In genomic region chr1:37031419-37031818, GRCh38 we compare ENCODE assay signal across 26 cellular contexts. TPM values are rescaled to one million over a fixed set of nuclear protein-coding genes. Genes with fewer than 3 reads are reported as not detected.
"Had no signal": no experiment of that assay in that cellular context is flagged by ENCODE, and none has a peak within 500 bp of the region (broad histone marks: within the 10 kb centered on the region; RNA-seq: fewer than 3 reads in every experiment).

No MANE protein-coding gene starts in this region.

- DNase-seq: activated CD4-positive, alpha-beta T cell treated with anti-CD3 and anti-CD28 coated beads for 4 hours; activated CD8-positive, alpha-beta memory T cell treated with anti-CD3 and anti-CD28 coated beads, Interleukin-2, amount 50 U/mL, for 4 hours; activated CD8-positive, alpha-beta T cell treated with anti-CD3 and anti-CD28 coated beads for 36 hours; activated gamma-delta T cell treated with Interleukin-2 at 50 U/mL for 16 hours; activated naive CD4-positive, alpha-beta T cell treated with anti-CD3 and anti-CD28 coated beads, Interleukin-2, amount 10 ng/mL, durations not matched to agents 7 days and 5 days; activated naive CD8-positive, alpha-beta T cell treated with anti-CD3 and anti-CD28 coated beads for 36 hours; activated T-cell treated with anti-CD3 and anti-CD28 coated beads, Interleukin-2, amount 50 U/mL, for 72 hours; cerebellar nuclear complex; Karpas-422; MM.1S; NCI-H1105 treated with DMSO at 0.1 percent for 48 hours; NCI-H1436 treated with DMSO at 0.1 percent for 48 hours; NCI-H187; NCI-H2081; NCI-H2171; NCI-H345; NCI-H510A; NK-92 treated with Interleukin-12 subunit alpha and Interleukin-12 subunit beta, amount 100 ng/mL, for 24 hours; PC-3; SHP77 treated with DMSO at 0.1 percent for 48 hours; T-helper 17 cell; T-helper 9 cell had no signal

- H3K27ac Mint-ChIP-seq: activated CD8-positive, alpha-beta T cell treated with anti-CD3 and anti-CD28 coated beads for 36 hours; activated naive CD4-positive, alpha-beta T cell treated with anti-CD3 and anti-CD28 coated beads, Interleukin-2, amount 10 ng/mL, durations not matched to agents 7 days and 5 days; activated naive CD8-positive, alpha-beta T cell treated with anti-CD3 and anti-CD28 coated beads for 36 hours; activated T-cell treated with anti-CD3 and anti-CD28 coated beads, Interleukin-2, amount 50 U/mL, for 72 hours; activated T-helper 2 cell treated with anti-CD3 and anti-CD28 coated beads, Interferon-gamma antibody, Interleukin-2, Interleukin-4, amounts not matched to agents 10 μg/mL and 5 μg/mL and 100 μg/mL, durations not matched to agents 14 hours and 24 hours and 36 hours; T-helper 17 cell had no signal

- H3K27ac ChIP-seq: VCaP had no signal

- H3K36me3 Mint-ChIP-seq: activated naive CD4-positive, alpha-beta T cell treated with anti-CD3 and anti-CD28 coated beads, Interleukin-2, amount 10 ng/mL, durations not matched to agents 7 days and 5 days; activated naive CD8-positive, alpha-beta T cell treated with anti-CD3 and anti-CD28 coated beads for 36 hours had no signal

- H3K9me3 Mint-ChIP-seq: activated CD8-positive, alpha-beta T cell treated with anti-CD3 and anti-CD28 coated beads for 36 hours; activated naive CD4-positive, alpha-beta T cell treated with anti-CD3 and anti-CD28 coated beads, Interleukin-2, amount 10 ng/mL, durations not matched to agents 7 days and 5 days; activated naive CD8-positive, alpha-beta T cell treated with anti-CD3 and anti-CD28 coated beads for 36 hours; activated T-cell treated with anti-CD3 and anti-CD28 coated beads, Interleukin-2, amount 50 U/mL, for 72 hours; activated T-helper 2 cell treated with anti-CD3 and anti-CD28 coated beads, Interferon-gamma antibody, Interleukin-2, Interleukin-4, amounts not matched to agents 10 μg/mL and 5 μg/mL and 100 μg/mL, durations not matched to agents 14 hours and 24 hours and 36 hours had no signal

- H3K4me3 ChIP-seq: K562 had no signal

- H3K4me3 Mint-ChIP-seq: activated CD8-positive, alpha-beta T cell treated with anti-CD3 and anti-CD28 coated beads for 36 hours; activated naive CD4-positive, alpha-beta T cell treated with anti-CD3 and anti-CD28 coated beads, Interleukin-2, amount 10 ng/mL, durations not matched to agents 7 days and 5 days; activated naive CD8-positive, alpha-beta T cell treated with anti-CD3 and anti-CD28 coated beads for 36 hours; activated T-cell treated with anti-CD3 and anti-CD28 coated beads, Interleukin-2, amount 50 U/mL, for 72 hours; T-helper 17 cell had no signal

RNA-seq across cellular contexts. Expression of gene GRIK3, which starts 2.9 kb away (rescaled TPM):
- total RNA-seq: activated CD8-positive, alpha-beta T cell treated with anti-CD3 and anti-CD28 coated beads for 36 hours; activated naive CD8-positive, alpha-beta T cell treated with anti-CD3 and anti-CD28 coated beads for 36 hours; activated T-cell treated with anti-CD3 and anti-CD28 coated beads, Interleukin-2, amount 50 U/mL, for 72 hours; activated T-helper 2 cell treated with anti-CD3 and anti-CD28 coated beads, Interferon-gamma antibody, Interleukin-2, Interleukin-4, amounts not matched to agents 10 μg/mL and 5 μg/mL and 100 μg/mL, durations not matched to agents 14 hours and 24 hours and 36 hours; K562; PC-3; SK-MEL-5; T-helper 17 cell had no signal
- polyA plus RNA-seq: K562 had no signal
